Comparison of ENCODE assay signal across 14 cellular contexts in the genomic region with DNA sequence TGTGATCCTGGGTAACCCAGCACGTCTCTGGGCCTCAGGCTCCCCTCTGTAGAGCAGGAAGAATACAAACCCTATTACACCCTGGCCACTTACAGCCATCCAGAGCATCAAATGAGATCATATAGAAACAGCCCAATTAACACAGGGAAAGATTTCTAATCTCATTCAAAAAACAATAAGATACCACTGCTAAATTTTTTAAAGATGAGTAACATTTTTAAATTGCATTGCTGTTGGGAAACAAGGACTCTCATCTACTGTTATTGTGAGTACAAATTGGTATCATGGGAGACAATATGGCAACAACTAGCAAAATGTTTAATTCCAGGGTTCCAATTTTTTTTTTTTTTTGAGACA. TPM values are rescaled to one million over a fixed set of nuclear protein-coding genes. Genes with fewer than 3 reads are reported as not detected.
DNase-seq lines count a peak whose midpoint lies in the region; ATAC-seq, FAIRE-seq and TF ChIP-seq lines count a peak whose summit lies in the region.
"Had no signal": no experiment of that assay in that cellular context is flagged by ENCODE, and none has a peak within 500 bp of the region (broad histone marks: within the 10 kb centered on the region; RNA-seq: fewer than 3 reads in every experiment).

No MANE protein-coding gene starts in this region.

- no peaks in the 10 kb centered on the region for H3K9me2 ChIP-seq in GM23338 (ENCODE audit: insufficient read depth)

- H3K27ac Mint-ChIP-seq in GM23338: no peak overlapping the region
- H3K27ac Mint-ChIP-seq: activated CD4-positive, alpha-beta memory T cell treated with anti-CD3 and anti-CD28 coated beads for 36 hours; activated T-helper 1 cell treated with anti-CD3 and anti-CD28 coated beads, Interleukin-12 subunit alpha, Interleukin-12 subunit beta, Interleukin-2, Interleukin-4 antibody, amounts not matched to agents 30 ng/mL and 10 ng/mL and 1 ng/mL, durations not matched to agents 14 hours and 24 hours and 36 hours; stimulated activated naive CD8-positive, alpha-beta T cell treated with anti-CD3 and anti-CD28 coated beads, Interleukin-15, Interleukin-2, amounts not matched to agents 100 ng/mL and 50 ng/mL, for 24 hours had no signal

- H3K27me3 Mint-ChIP-seq in GM23338 (ENCODE audit: insufficient read depth, low read depth, poor library complexity): peaks cover 14% of the 10 kb centered on the region
- H3K27me3 Mint-ChIP-seq: stimulated activated naive CD8-positive, alpha-beta T cell treated with anti-CD3 and anti-CD28 coated beads, Interleukin-15, Interleukin-2, amounts not matched to agents 100 ng/mL and 50 ng/mL, for 24 hours had no signal

- H3K79me2 ChIP-seq in GM23338 (replicated peaks; ENCODE audit: insufficient read depth): no peaks in the 10 kb centered on the region

- TF ChIP-seq CTCF in GM23338 (conservative IDR thresholded peaks at IDR 0.05; ENCODE audit: low read depth in 2 of 2): no peak
- no peak for TF ChIP-seq CTCF in fibroblast of villous mesenchyme (IDR thresholded peaks at IDR 0.05; ENCODE audit: insufficient read depth, low read depth, low read length)

- H4K20me1 ChIP-seq in GM23338 (replicated peaks; ENCODE audit: insufficient read depth): no peaks in the 10 kb centered on the region

- H3K36me3 Mint-ChIP-seq in GM23338 (ENCODE audit: low read depth): no peaks in the 10 kb centered on the region
- H3K36me3 Mint-ChIP-seq: activated CD4-positive, alpha-beta memory T cell treated with anti-CD3 and anti-CD28 coated beads for 36 hours; naive B cell had no signal

- FAIRE-seq in GM12891 (lab: Jason Lieb, UNC): no peak
- FAIRE-seq: TTC549 had no signal

- no peaks in the 10 kb centered on the region for H3K4me1 ChIP-seq in GM23338 (ENCODE audit: insufficient read depth)

- H3F3A ChIP-seq in GM23338 (replicated peaks; ENCODE audit: low read depth): no peaks in the 10 kb centered on the region

- H3K4me3 Mint-ChIP-seq in GM23338: no peak overlapping the region
- H3K4me3 Mint-ChIP-seq: activated CD4-positive, alpha-beta memory T cell treated with anti-CD3 and anti-CD28 coated beads for 36 hours; activated T-helper 1 cell treated with anti-CD3 and anti-CD28 coated beads, Interleukin-12 subunit alpha, Interleukin-12 subunit beta, Interleukin-2, Interleukin-4 antibody, amounts not matched to agents 30 ng/mL and 10 ng/mL and 1 ng/mL, durations not matched to agents 14 hours and 24 hours and 36 hours; naive B cell; stimulated activated naive CD8-positive, alpha-beta T cell treated with anti-CD3 and anti-CD28 coated beads, Interleukin-15, Interleukin-2, amounts not matched to agents 100 ng/mL and 50 ng/mL, for 24 hours had no signal

- DNase-seq in A172 (ENCODE audit: low spot score) (peak; percentile 60), GM23338 (ENCODE audit: low spot score) (no peak), amniotic epithelial cell (ENCODE audit: low read depth) (peak; percentile 52), fibroblast of villous mesenchyme (ENCODE audit: low read depth) (peak; percentile 17), NCI-H128 (lab: John Stamatoyannopoulos, UW; ENCODE audit: unreplicated experiment) (no peak), GOT3 (lab: John Stamatoyannopoulos, UW) (no peak), GM12891 (ENCODE audit: insufficient read length, low spot score) (no peak)

- 0 out of 3 replicates have a peak, but pooled peaks cover 3% of the 10 kb centered on the region for H3K4me1 Mint-ChIP-seq in GM23338

- no peaks in the 10 kb centered on the region for H3K27me3 ChIP-seq in GM23338 (ENCODE audit: insufficient read depth)
- H3K27me3 ChIP-seq: upper lobe of left lung had no signal

- no peaks in the 10 kb centered on the region for H3K36me3 ChIP-seq in GM23338 (ENCODE audit: insufficient read depth)
- H3K36me3 ChIP-seq: upper lobe of left lung had no signal

- H3K9me3 Mint-ChIP-seq in GM23338: no peaks in the 10 kb centered on the region
- H3K9me3 Mint-ChIP-seq: activated CD4-positive, alpha-beta memory T cell treated with anti-CD3 and anti-CD28 coated beads for 36 hours; activated T-helper 1 cell treated with anti-CD3 and anti-CD28 coated beads, Interleukin-12 subunit alpha, Interleukin-12 subunit beta, Interleukin-2, Interleukin-4 antibody, amounts not matched to agents 30 ng/mL and 10 ng/mL and 1 ng/mL, durations not matched to agents 14 hours and 24 hours and 36 hours; naive B cell; stimulated activated naive CD8-positive, alpha-beta T cell treated with anti-CD3 and anti-CD28 coated beads, Interleukin-15, Interleukin-2, amounts not matched to agents 100 ng/mL and 50 ng/mL, for 24 hours had no signal

- H3K4me3 ChIP-seq in GM23338 (no peak overlapping the region), fibroblast of villous mesenchyme (ENCODE audit: low read depth, low read length) (no peak overlapping the region)
- H3K4me3 ChIP-seq: upper lobe of left lung had no signal

- ATAC-seq in GM23338 (no peak), GM19395 (IDR thresholded peaks at IDR 0.05; ENCODE audit: unreplicated experiment) (no peak)

- peak overlapping the region; percentile 93; the same call in 1 of the 2 replicates for H2AFZ ChIP-seq in GM23338

- H3K27ac ChIP-seq in GM23338 (ENCODE audit: low read depth): no peak overlapping the region
- H3K27ac ChIP-seq: upper lobe of left lung had no signal

- no peak for TF ChIP-seq POLR2A in GM12891 (IDR thresholded peaks at IDR 0.05; ENCODE audit: low read depth, low read length)

- no peak overlapping the region for H3K4me2 ChIP-seq in GM23338

TF ChIP-seq in GM23338, 12 proteins besides CTCF, POLR2A, EP300 and RAD21 (continues in another document):
- no peak for TF ChIP-seq ZNF114 (CRISPR knock-in tag; IDR thresholded peaks at IDR 0.05)
- TF ChIP-seq EZH2phosphoT487 (IDR thresholded peaks at IDR 0.05; ENCODE audit: unreplicated experiment): no peak
- TF ChIP-seq CREB1 (CRISPR knock-in tag; IDR thresholded peaks at IDR 0.05; ENCODE audit: low read depth): no peak
- no peak for TF ChIP-seq REST (IDR thresholded peaks at IDR 0.05; ENCODE audit: unreplicated experiment)
- TF ChIP-seq ZNF331 (CRISPR knock-in tag; IDR thresholded peaks at IDR 0.05; ENCODE audit: low read depth): no peak

TF ChIP-seq in GM12891, 5 proteins besides CTCF, POLR2A, EP300 and RAD21:
- no peak for TF ChIP-seq PAX5 (IDR thresholded peaks at IDR 0.05; ENCODE audit: insufficient read depth, low read length, severe bottlenecking)
- no peak for TF ChIP-seq TAF1 (IDR thresholded peaks at IDR 0.05; ENCODE audit: low read depth, low read length)
- no peak for TF ChIP-seq POU2F2 (IDR thresholded peaks at IDR 0.05; ENCODE audit: low read depth, low read length)
- TF ChIP-seq POLR2AphosphoS5 (IDR thresholded peaks at IDR 0.05; ENCODE audit: low read depth, low read length): no peak
- TF ChIP-seq SPI1 (IDR thresholded peaks at IDR 0.05; ENCODE audit: low read depth, low read length): no peak

RNA-seq across cellular contexts. Expression of gene SRL, which starts 41.1 kb away (rescaled TPM):
- total RNA-seq in A172 (2014; rRNA removed; shearing (Covaris generic)): not detected in 2 replicates
- not detected in 2 replicates for total RNA-seq in GM23338 (2014; rRNA removed; shearing (Covaris generic))
- polyA plus RNA-seq in GM23338 (2016; fragmentation: Nextera tagmentation; extraction: Ambion mirVana): not detected in 2 replicates
- under 0.01 and 0.43 TPM in 2 replicates for total RNA-seq in fibroblast of villous mesenchyme
- polyA plus RNA-seq in GM12891 (2012; ENCODE audit: low read depth, missing spikeins): not detected
- total RNA-seq: activated CD4-positive, alpha-beta memory T cell treated with anti-CD3 and anti-CD28 coated beads for 36 hours; activated T-helper 1 cell treated with anti-CD3 and anti-CD28 coated beads, Interleukin-12 subunit alpha, Interleukin-12 subunit beta, Interleukin-2, Interleukin-4 antibody, amounts not matched to agents 30 ng/mL and 10 ng/mL and 1 ng/mL, durations not matched to agents 14 hours and 24 hours and 36 hours had no signal

Comparison
In these comparisons a context has a peak if more than half of its experiments do, and no peak if none do; other contexts are left out.
1. DNase-seq: peak in A172 (single experiment), amniotic epithelial cell (single experiment) and fibroblast of villous mesenchyme (single experiment); none in GM23338 (single experiment), NCI-H128 (single experiment), GOT3 (single experiment) and GM12891 (single experiment).